19 cellular contexts compared by ENCODE assay signal in the genomic region with DNA sequence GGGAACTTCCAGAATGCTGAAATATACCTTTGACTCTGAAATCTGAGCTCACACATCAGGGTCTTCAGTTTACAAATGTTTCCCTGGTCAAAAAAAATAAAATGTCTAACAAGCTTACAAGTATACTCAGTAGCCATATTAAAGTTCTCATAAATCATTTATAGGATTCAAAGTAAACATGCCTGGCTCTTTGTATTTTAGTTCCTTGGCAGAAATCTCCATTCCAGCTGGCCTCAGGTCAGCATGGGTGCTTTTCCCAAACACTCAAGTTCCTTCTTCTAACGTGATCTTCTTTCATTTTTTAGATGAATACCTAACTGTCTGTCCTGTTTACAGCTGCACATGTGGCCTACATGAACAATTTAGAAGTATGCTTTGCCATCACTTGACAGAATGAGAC.
A peak's percentile ranks its signal among the peaks of the same experiment; 100 is the strongest.
DNase-seq lines count a peak whose midpoint lies in the region; ATAC-seq lines count a peak whose summit lies in the region.
"Had no signal": no experiment of that assay in that cellular context is flagged by ENCODE, and none has a peak within 500 bp of the region (broad histone marks: within the 10 kb centered on the region; RNA-seq: fewer than 3 reads in every experiment).

No MANE protein-coding gene starts in this region.

- ATAC-seq in GM19328 (IDR thresholded peaks at IDR 0.05; ENCODE audit: unreplicated experiment) (no peak), left lobe of liver (no peak)

- peak; percentile 10 for DNase-seq in EH (ENCODE audit: low read depth)
- DNase-seq in NCI-H446 treated with DMSO at 0.1 percent for 48 hours (lab: John Stamatoyannopoulos, UW): peak; percentile 53
- DNase-seq in left kidney (ENCODE audit: low read depth, low spot score): peak; percentile 20
- peak; percentile 30 for DNase-seq in renal cortical epithelial cell (ENCODE audit: low read depth)
- DNase-seq in DMS 273 treated with DMSO at 0.1 percent for 48 hours (lab: John Stamatoyannopoulos, UW): no peak
- no peak for DNase-seq in left lobe of liver (ENCODE audit: low spot score)
- DNase-seq: C1 segment of cervical spinal cord; CD8-positive, alpha-beta memory T cell; DMS53; EL; NCI-H1436 treated with DMSO at 0.1 percent for 48 hours; NCI-H1930; NCI-H2227 treated with DMSO at 0.1 percent for 48 hours; NCI-H510A treated with DMSO at 0.1 percent for 48 hours; NCI-H748 treated with DMSO at 0.1 percent for 48 hours; PC-9; RPMI8226; SHP77 had no signal

Comparison
In these comparisons a context has a peak if more than half of its experiments do, and no peak if none do; other contexts are left out.
1. DNase-seq: peak in EH (single experiment), NCI-H446 treated with DMSO at 0.1 percent for 48 hours (single experiment), left kidney (single experiment) and renal cortical epithelial cell (single experiment); none in DMS 273 treated with DMSO at 0.1 percent for 48 hours (single experiment) and left lobe of liver (single experiment).